In the genomic region with DNA sequence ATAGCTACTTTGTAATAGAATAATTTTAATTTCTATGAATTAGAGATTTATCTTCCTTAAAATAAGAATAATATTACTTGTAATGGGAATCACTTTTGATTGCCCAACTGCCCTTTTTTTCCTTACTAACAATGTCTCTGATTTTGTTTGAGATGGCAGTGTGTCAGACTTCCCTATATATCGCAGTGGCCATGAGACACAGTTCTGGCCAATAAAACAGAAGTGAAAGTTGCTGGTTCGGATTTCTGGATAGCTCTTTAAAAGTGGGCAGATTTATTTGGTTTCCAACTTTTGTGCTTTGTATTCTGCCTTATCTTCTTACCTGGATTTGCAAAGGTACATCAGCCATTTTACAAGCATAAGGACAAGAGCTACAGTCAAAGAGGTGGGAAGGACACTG, we compare ENCODE assay signal across 21 cellular contexts.
"Had no signal": no experiment of that assay in that cellular context is flagged by ENCODE, and none has a peak within 500 bp of the region (broad histone marks: within the 10 kb centered on the region; RNA-seq: fewer than 3 reads in every experiment).

No MANE protein-coding gene starts in this region.

- H3K27me3 ChIP-seq: breast epithelium, colonic mucosa, esophagus muscularis mucosa, gastrocnemius medialis, testis, vagina had no signal

- H3K9me3 ChIP-seq: breast epithelium, colonic mucosa, esophagus muscularis mucosa, gastrocnemius medialis, left ventricle myocardium inferior, testis, vagina had no signal

- DNase-seq: activated CD4-positive, alpha-beta memory T cell treated with anti-CD3 and anti-CD28 coated beads for 36 hours; activated CD4-positive, alpha-beta T cell treated with anti-CD3 and anti-CD28 coated beads for 48 hours; activated effector memory CD4-positive, alpha-beta T cell treated with Interleukin-2 at 50 U/mL for 16 hours; activated naive CD4-positive, alpha-beta T cell treated with anti-CD3 and anti-CD28 coated beads for 36 hours; activated naive CD8-positive, alpha-beta T cell treated with anti-CD3 and anti-CD28 coated beads, Interleukin-2, amount 10 ng/mL, durations not matched to agents 7 days and 5 days; activated T-cell treated with anti-CD3 and anti-CD28 coated beads, Interleukin-2, amount 50 U/mL, for 72 hours; amniotic stem cell; colonic mucosa; gastrocnemius medialis; hypothalamus; left ventricle myocardium inferior; mammary epithelial cell; nucleus accumbens; posterior cingulate gyrus; stimulated activated CD4-positive, alpha-beta T cell treated with anti-CD3 and anti-CD28 coated beads, Interleukin-2, amount 100 ng/mL, for 48 hours; stimulated activated CD8-positive, alpha-beta memory T cell treated with anti-CD3 and anti-CD28 coated beads, Interleukin-4, amount 100 ng/mL, for 48 hours; stimulated activated naive B cell treated with anti-CD40 and anti-IgM and Interleukin-4, amounts not matched to agents 10 μg/mL and 1 μg/mL and 100 μg/mL, for 72 hours; testis had no signal

- H3K27ac ChIP-seq: breast epithelium, colonic mucosa, esophagus muscularis mucosa, gastrocnemius medialis, left ventricle myocardium inferior, testis, vagina had no signal

- ATAC-seq: activated T-cell treated with anti-CD3 and anti-CD28 coated beads, Interleukin-2, amount 50 U/mL, for 72 hours; gastrocnemius medialis; stimulated activated naive B cell treated with anti-CD40 and anti-IgM and Interleukin-4, amounts not matched to agents 10 μg/mL and 1 μg/mL and 100 μg/mL, for 72 hours had no signal

- H3K4me3 ChIP-seq: breast epithelium, colonic mucosa, esophagus muscularis mucosa, gastrocnemius medialis, left ventricle myocardium inferior, testis, vagina had no signal

- H3K36me3 ChIP-seq: breast epithelium, colonic mucosa, esophagus muscularis mucosa, gastrocnemius medialis, vagina had no signal

- H3K4me1 ChIP-seq: breast epithelium, colonic mucosa, gastrocnemius medialis, testis, vagina had no signal
